Comparison of ENCODE assay signal across 9 cellular contexts in the genomic region with DNA sequence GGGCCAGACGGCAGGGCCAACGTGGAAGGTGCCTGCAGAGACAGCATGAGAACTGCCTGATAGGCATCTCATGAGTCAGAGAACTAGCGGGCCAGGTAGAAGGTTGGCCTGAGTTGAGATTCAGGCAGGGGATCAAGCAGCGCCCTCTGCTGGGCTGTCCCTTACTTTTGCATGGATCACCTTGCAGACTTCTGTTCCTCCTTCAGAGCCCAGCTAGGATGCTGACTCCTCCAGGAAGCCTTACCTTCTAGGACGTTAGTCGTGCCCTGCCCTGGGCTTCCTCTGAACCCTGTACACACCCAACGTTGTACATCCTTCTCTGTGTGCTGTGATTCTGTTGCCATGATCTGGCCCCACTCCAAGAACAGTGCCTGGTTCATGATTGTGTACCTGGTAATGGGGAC.
DNase-seq lines count a peak whose midpoint lies in the region; ATAC-seq and TF ChIP-seq lines count a peak whose summit lies in the region.
"Had no signal": no experiment of that assay in that cellular context is flagged by ENCODE, and none has a peak within 500 bp of the region (broad histone marks: within the 10 kb centered on the region; RNA-seq: fewer than 3 reads in every experiment).

No MANE protein-coding gene starts in this region.

- no peak overlapping the region for H3K9ac ChIP-seq in MM.1S (ENCODE audit: low read length)
- H3K9ac ChIP-seq: BLaER1 treated with 17β-estradiol and CSF1 and Interleukin-3, amounts not matched to agents 10 nM and 100 nM had no signal

- no peaks in the 10 kb centered on the region for H3K79me2 ChIP-seq in MM.1S (ENCODE audit: low read length)

- H3K36me3 Mint-ChIP-seq in mesothelial cell of epicardium, result no peaks in the 10 kb centered on the region

- intact Hi-C loops in body of pancreas (cut with DNase I), result no loop called here

- no peaks in the 10 kb centered on the region for H3K9me2 ChIP-seq in MM.1S (replicated peaks; ENCODE audit: insufficient read depth, low read length)

- peaks cover 37% of the 10 kb centered on the region for H3K27me3 Mint-ChIP-seq in mesothelial cell of epicardium (ENCODE audit: low read depth)

- peaks cover 19% of the 10 kb centered on the region for H3K4me1 Mint-ChIP-seq in mesothelial cell of epicardium

- H3K4me2 ChIP-seq in MM.1S (ENCODE audit: low read depth, low read length), result no peak overlapping the region

- H3K9me3 ChIP-seq in MM.1S (replicated peaks; ENCODE audit: insufficient read depth, low read length) (no peaks in the 10 kb centered on the region), body of pancreas (no peaks in the 10 kb centered on the region)
- no peaks in the 10 kb centered on the region for H3K9me3 ChIP-seq in effector memory CD4-positive, alpha-beta T cell (ENCODE audit: control insufficient read depth, low read length)

- H3K4me1 ChIP-seq in MM.1S (ENCODE audit: low read length) (no peaks in the 10 kb centered on the region), body of pancreas (no peaks in the 10 kb centered on the region)
- no peaks in the 10 kb centered on the region for H3K4me1 ChIP-seq in effector memory CD4-positive, alpha-beta T cell (ENCODE audit: control insufficient read depth, insufficient read depth, low read length, poor library complexity, severe bottlenecking)

- TF ChIP-seq POLR2A in body of pancreas (IDR thresholded peaks at IDR 0.05), result no peak

- no peaks in the 10 kb centered on the region for H4K20me1 ChIP-seq in MM.1S (ENCODE audit: insufficient read depth, low read length)

- WGBS in body of pancreas, 2 donors, result 30 to 44% methylated on average over 7 of the region's 7 CpGs

- H3F3A ChIP-seq in MM.1S (ENCODE audit: insufficient read depth, low read length), result no peaks in the 10 kb centered on the region

- no peak overlapping the region for H3K4me3 Mint-ChIP-seq in mesothelial cell of epicardium

- TF ChIP-seq CTCF in MM.1S (IDR thresholded peaks at IDR 0.05; ENCODE audit: low read length), result peak; percentile 33
- peak in 6 of 7 experiments; percentile 12 to 35 (median 26) for TF ChIP-seq CTCF in body of pancreas (IDR thresholded peaks at IDR 0.05)
- TF ChIP-seq CTCF in mesothelial cell of epicardium (IDR thresholded peaks at IDR 0.05; ENCODE audit: unreplicated experiment), result peak; percentile 25

- DNase-seq in NCI-H1417 (lab: John Stamatoyannopoulos, UW), result peak; percentile 13 to 72 (median 28)
- no peak for DNase-seq in NCI-H1417 treated with DMSO at 0.1 percent for 48 hours (lab: John Stamatoyannopoulos, UW)
- peak; percentile 14 for DNase-seq in MM.1S
- DNase-seq in body of pancreas, result peak; percentile 45 to 59 (median 56)
- DNase-seq in mesothelial cell of epicardium (ENCODE audit: low spot score in 2 of 2, unreplicated experiment in 2 of 2), result peak in 1 of 2 experiments; percentile 57
- DNase-seq in effector memory CD4-positive, alpha-beta T cell, result no peak

- H3K27ac ChIP-seq in MM.1S (ENCODE audit: low read length) (no peak overlapping the region), body of pancreas (no peak overlapping the region)
- no peak overlapping the region for H3K27ac ChIP-seq in effector memory CD4-positive, alpha-beta T cell (ENCODE audit: insufficient read depth, low read length, poor library complexity, severe bottlenecking)
- H3K27ac ChIP-seq: BLaER1 treated with 17β-estradiol and CSF1 and Interleukin-3, amounts not matched to agents 10 nM and 100 nM had no signal

- ATAC-seq in body of pancreas (peak; percentile 24), GM21619 (IDR thresholded peaks at IDR 0.05; ENCODE audit: unreplicated experiment) (no peak), GM21717 (IDR thresholded peaks at IDR 0.05; ENCODE audit: unreplicated experiment) (no peak)

- H2AFZ ChIP-seq in MM.1S (ENCODE audit: low read length), result no peak overlapping the region

- H3K27ac Mint-ChIP-seq in mesothelial cell of epicardium, result no peak overlapping the region

- peaks cover 8% of the 10 kb centered on the region for H3K9me3 Mint-ChIP-seq in mesothelial cell of epicardium

- H3K4me3 ChIP-seq in MM.1S (ENCODE audit: low read length) (no peak overlapping the region), body of pancreas (no peak overlapping the region)
- no peak overlapping the region for H3K4me3 ChIP-seq in effector memory CD4-positive, alpha-beta T cell (ENCODE audit: insufficient read depth, low read depth, low read length, poor library complexity, severe bottlenecking)
- H3K4me3 ChIP-seq: BLaER1 treated with 17β-estradiol and CSF1 and Interleukin-3, amounts not matched to agents 10 nM and 100 nM had no signal

- H3K36me3 ChIP-seq in MM.1S (replicated peaks; ENCODE audit: insufficient read depth, low read length), result no peaks in the 10 kb centered on the region
- H3K36me3 ChIP-seq in body of pancreas (replicated peaks in 1 of 2; ENCODE audit: insufficient read depth in 1 of 2, low read depth in 2 of 2), result no peaks in the 10 kb centered on the region
- no peaks in the 10 kb centered on the region for H3K36me3 ChIP-seq in effector memory CD4-positive, alpha-beta T cell (ENCODE audit: control insufficient read depth, insufficient read depth, low read length)
- H3K36me3 ChIP-seq: BLaER1 treated with 17β-estradiol and CSF1 and Interleukin-3, amounts not matched to agents 10 nM and 100 nM had no signal

- H3K27me3 ChIP-seq in MM.1S (replicated peaks; ENCODE audit: insufficient read depth, low read length), result peaks cover 95% of the 10 kb centered on the region
- H3K27me3 ChIP-seq in body of pancreas, result no peaks in the 10 kb centered on the region
- H3K27me3 ChIP-seq in effector memory CD4-positive, alpha-beta T cell (replicated peaks; ENCODE audit: control insufficient read depth, insufficient read depth, low read length, poor library complexity, severe bottlenecking), result no peaks in the 10 kb centered on the region
- H3K27me3 ChIP-seq: BLaER1 treated with 17β-estradiol and CSF1 and Interleukin-3, amounts not matched to agents 10 nM and 100 nM had no signal

Comparison
In these comparisons a context has a peak if more than half of its experiments do, and no peak if none do; other contexts are left out.
1. DNase-seq: peak in NCI-H1417 (3 of 3), MM.1S (single experiment) and body of pancreas (4 of 4); none in NCI-H1417 treated with DMSO at 0.1 percent for 48 hours (single experiment) and effector memory CD4-positive, alpha-beta T cell (0 of 3).
2. Peak in every context shown above with its lines, with median percentiles within 50 percentile points of each other: CTCF ChIP-seq.